2 cellular contexts compared by ENCODE assay signal in the genomic region with DNA sequence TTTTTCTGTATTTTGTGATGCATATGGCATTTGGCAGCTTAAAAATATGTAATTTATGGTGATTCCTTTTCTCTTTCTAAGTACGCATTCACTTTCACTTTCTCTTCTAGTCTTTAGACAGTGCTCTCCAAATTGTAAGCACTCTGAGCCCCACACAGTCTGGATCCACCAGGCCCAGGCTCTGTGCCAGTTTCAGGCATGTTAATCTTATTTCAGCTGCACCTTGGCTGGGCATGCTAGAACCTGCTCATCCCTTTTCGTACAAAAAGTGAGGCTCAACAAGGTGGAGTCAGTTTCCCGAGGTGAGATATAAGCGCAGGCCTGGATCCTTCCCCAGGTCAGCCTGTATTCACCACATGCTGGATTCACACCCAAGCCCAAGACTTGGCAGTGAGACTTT.
TF ChIP-seq lines count a peak whose summit lies in the region.

No MANE protein-coding gene starts in this region.

TF ChIP-seq in IMR-90, 13 proteins besides CTCF, POLR2A, EP300 and RAD21:
- no peak for TF ChIP-seq FOS (IDR thresholded peaks at IDR 0.05; ENCODE audit: low read depth, low read length)
- TF ChIP-seq CEBPB (IDR thresholded peaks at IDR 0.05; ENCODE audit: low read depth, low read length), result no peak
- TF ChIP-seq CHD1 (IDR thresholded peaks at IDR 0.05; ENCODE audit: low read depth, low read length), result no peak
- TF ChIP-seq RCOR1 (IDR thresholded peaks at IDR 0.05; ENCODE audit: insufficient replicate concordance, low read length), result no peak
- TF ChIP-seq RFX5 (IDR thresholded peaks at IDR 0.05; ENCODE audit: low read depth, low read length), result no peak
- TF ChIP-seq MAFK (IDR thresholded peaks at IDR 0.05; ENCODE audit: low read depth, low read length), result no peak
- TF ChIP-seq, protein P1, sequence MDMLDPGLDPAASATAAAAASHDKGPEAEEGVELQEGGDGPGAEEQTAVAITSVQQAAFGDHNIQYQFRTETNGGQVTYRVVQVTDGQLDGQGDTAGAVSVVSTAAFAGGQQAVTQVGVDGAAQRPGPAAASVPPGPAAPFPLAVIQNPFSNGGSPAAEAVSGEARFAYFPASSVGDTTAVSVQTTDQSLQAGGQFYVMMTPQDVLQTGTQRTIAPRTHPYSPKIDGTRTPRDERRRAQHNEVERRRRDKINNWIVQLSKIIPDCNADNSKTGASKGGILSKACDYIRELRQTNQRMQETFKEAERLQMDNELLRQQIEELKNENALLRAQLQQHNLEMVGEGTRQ (IDR thresholded peaks at IDR 0.05; ENCODE audit: low read depth, low read length), result no peak
- no peak for TF ChIP-seq MAZ (IDR thresholded peaks at IDR 0.05; ENCODE audit: borderline replicate concordance, low read depth, low read length)
- TF ChIP-seq, protein P2, sequence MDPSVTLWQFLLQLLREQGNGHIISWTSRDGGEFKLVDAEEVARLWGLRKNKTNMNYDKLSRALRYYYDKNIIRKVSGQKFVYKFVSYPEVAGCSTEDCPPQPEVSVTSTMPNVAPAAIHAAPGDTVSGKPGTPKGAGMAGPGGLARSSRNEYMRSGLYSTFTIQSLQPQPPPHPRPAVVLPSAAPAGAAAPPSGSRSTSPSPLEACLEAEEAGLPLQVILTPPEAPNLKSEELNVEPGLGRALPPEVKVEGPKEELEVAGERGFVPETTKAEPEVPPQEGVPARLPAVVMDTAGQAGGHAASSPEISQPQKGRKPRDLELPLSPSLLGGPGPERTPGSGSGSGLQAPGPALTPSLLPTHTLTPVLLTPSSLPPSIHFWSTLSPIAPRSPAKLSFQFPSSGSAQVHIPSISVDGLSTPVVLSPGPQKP (IDR thresholded peaks at IDR 0.05; ENCODE audit: borderline replicate concordance, low read depth, low read length), result no peak
- TF ChIP-seq BHLHE40 (IDR thresholded peaks at IDR 0.05; ENCODE audit: low read depth, low read length), result no peak

TF ChIP-seq in liver, 16 proteins besides CTCF, POLR2A, EP300 and RAD21:
- TF ChIP-seq RXRA (IDR thresholded peaks at IDR 0.05) (peak in 1 of 2 donors; percentile 5), HNF4A (conservative IDR thresholded peaks at IDR 0.05) (no peak)
- TF ChIP-seq, protein P3, sequence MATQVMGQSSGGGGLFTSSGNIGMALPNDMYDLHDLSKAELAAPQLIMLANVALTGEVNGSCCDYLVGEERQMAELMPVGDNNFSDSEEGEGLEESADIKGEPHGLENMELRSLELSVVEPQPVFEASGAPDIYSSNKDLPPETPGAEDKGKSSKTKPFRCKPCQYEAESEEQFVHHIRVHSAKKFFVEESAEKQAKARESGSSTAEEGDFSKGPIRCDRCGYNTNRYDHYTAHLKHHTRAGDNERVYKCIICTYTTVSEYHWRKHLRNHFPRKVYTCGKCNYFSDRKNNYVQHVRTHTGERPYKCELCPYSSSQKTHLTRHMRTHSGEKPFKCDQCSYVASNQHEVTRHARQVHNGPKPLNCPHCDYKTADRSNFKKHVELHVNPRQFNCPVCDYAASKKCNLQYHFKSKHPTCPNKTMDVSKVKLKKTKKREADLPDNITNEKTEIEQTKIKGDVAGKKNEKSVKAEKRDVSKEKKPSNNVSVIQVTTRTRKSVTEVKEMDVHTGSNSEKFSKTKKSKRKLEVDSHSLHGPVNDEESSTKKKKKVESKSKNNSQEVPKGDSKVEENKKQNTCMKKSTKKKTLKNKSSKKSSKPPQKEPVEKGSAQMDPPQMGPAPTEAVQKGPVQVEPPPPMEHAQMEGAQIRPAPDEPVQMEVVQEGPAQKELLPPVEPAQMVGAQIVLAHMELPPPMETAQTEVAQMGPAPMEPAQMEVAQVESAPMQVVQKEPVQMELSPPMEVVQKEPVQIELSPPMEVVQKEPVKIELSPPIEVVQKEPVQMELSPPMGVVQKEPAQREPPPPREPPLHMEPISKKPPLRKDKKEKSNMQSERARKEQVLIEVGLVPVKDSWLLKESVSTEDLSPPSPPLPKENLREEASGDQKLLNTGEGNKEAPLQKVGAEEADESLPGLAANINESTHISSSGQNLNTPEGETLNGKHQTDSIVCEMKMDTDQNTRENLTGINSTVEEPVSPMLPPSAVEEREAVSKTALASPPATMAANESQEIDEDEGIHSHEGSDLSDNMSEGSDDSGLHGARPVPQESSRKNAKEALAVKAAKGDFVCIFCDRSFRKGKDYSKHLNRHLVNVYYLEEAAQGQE (IDR thresholded peaks at IDR 0.05), result no peak
